ENCODE assay signal across 9 cellular contexts in genomic region chr19:38281820-38282566, GRCh38. TPM values are rescaled to one million over a fixed set of nuclear protein-coding genes. Genes with fewer than 3 reads are reported as not detected.
DNase-seq lines count a peak whose midpoint lies in the region; ATAC-seq, FAIRE-seq and TF ChIP-seq lines count a peak whose summit lies in the region.
"Had no signal": no experiment of that assay in that cellular context is flagged by ENCODE, and none has a peak within 500 bp of the region (broad histone marks: within the 10 kb centered on the region; RNA-seq: fewer than 3 reads in every experiment).

No MANE protein-coding gene starts in this region.

- no peak overlapping the region for H3K27ac ChIP-seq in CD4-positive, CD25-positive, alpha-beta regulatory T cell (ENCODE audit: insufficient read depth, low read length, poor library complexity, severe bottlenecking)
- no peak overlapping the region for H3K27ac ChIP-seq in H1 (ENCODE audit: low read depth, low read length)
- H3K27ac ChIP-seq: epithelial cell of prostate, tibial nerve had no signal

- no peak overlapping the region for H3K4me3 Mint-ChIP-seq in CD4-positive, CD25-positive, alpha-beta regulatory T cell

- H3K36me3 Mint-ChIP-seq in CD4-positive, CD25-positive, alpha-beta regulatory T cell: peaks cover 11% of the 10 kb centered on the region

- peaks cover 8% of the 10 kb centered on the region for H3K4me1 ChIP-seq in CD4-positive, CD25-positive, alpha-beta regulatory T cell (ENCODE audit: control insufficient read depth, insufficient read depth, low read length, poor library complexity, severe bottlenecking)
- H3K4me1 ChIP-seq in H1 (replicated peaks in 1 of 4; ENCODE audit: control insufficient read depth in 3 of 4, insufficient read depth in 4 of 4, low read length in 3 of 4): no peaks in the 10 kb centered on the region; a peak in 1 of 7 replicates

- no peak overlapping the region for H2AK5ac ChIP-seq in H1 (ENCODE audit: low read depth, low read length)

- H3K23ac ChIP-seq in H1 (ENCODE audit: insufficient read length): no peak overlapping the region

- no peak overlapping the region for H3K4me3 ChIP-seq in CD4-positive, CD25-positive, alpha-beta regulatory T cell (ENCODE audit: low read depth, low read length)
- no peak overlapping the region for H3K4me3 ChIP-seq in H1 (ENCODE audit: extremely low read depth in 1 of 4, insufficient read depth in 2 of 4, low read depth in 3 of 4, low read length in 4 of 4)
- H3K4me3 ChIP-seq: tibial nerve had no signal

- H4K8ac ChIP-seq in H1 (ENCODE audit: extremely low read depth, insufficient read depth, low read length): no peak overlapping the region

- H3K14ac ChIP-seq in H1 (ENCODE audit: insufficient read length): no peak overlapping the region

- H3K56ac ChIP-seq in H1 (replicated peaks; ENCODE audit: insufficient read length, low read depth, low read length): peak overlapping the region; percentile 22

- H2AFZ ChIP-seq in H1 (ENCODE audit: low read length): no peak overlapping the region

- no peaks in the 10 kb centered on the region for H3K9me3 ChIP-seq in CD4-positive, CD25-positive, alpha-beta regulatory T cell (ENCODE audit: control insufficient read depth in 2 of 2, low read length in 2 of 2)
- no peaks in the 10 kb centered on the region for H3K9me3 ChIP-seq in H1 (ENCODE audit: insufficient read depth in 2 of 2, low read depth in 1 of 2, low read length in 1 of 2)
- H3K9me3 ChIP-seq: tibial nerve had no signal

- H4K91ac ChIP-seq in H1 (replicated peaks; ENCODE audit: insufficient read length, low read length): no peak overlapping the region

- intact Hi-C loops in sciatic nerve (cut with DNase I): no loop called here

- H3K27me3 ChIP-seq in CD4-positive, CD25-positive, alpha-beta regulatory T cell (ENCODE audit: control insufficient read depth, insufficient read depth, low read length): no peaks in the 10 kb centered on the region
- no peaks in the 10 kb centered on the region for H3K27me3 ChIP-seq in H1 (replicated peaks in 1 of 4; ENCODE audit: control insufficient read depth in 3 of 4, extremely low read depth in 1 of 4, insufficient read depth in 3 of 4, low read length in 3 of 4)
- H3K27me3 ChIP-seq: tibial nerve had no signal

- no peaks in the 10 kb centered on the region for H3K9me3 Mint-ChIP-seq in CD4-positive, CD25-positive, alpha-beta regulatory T cell

- no peak overlapping the region for H3K4ac ChIP-seq in H1 (replicated peaks; ENCODE audit: insufficient read length, low read depth, low read length)

- no peak for TF ChIP-seq RAD21 in H1 (IDR thresholded peaks at IDR 0.05 in 1 of 2, conservative IDR thresholded peaks at IDR 0.05 in 1 of 2; ENCODE audit: low read depth in 2 of 2, low read length in 2 of 2)

- H2BK120ac ChIP-seq in H1 (replicated peaks; ENCODE audit: low read depth, low read length): no peak overlapping the region

- peaks cover 22 to 33% of the 10 kb centered on the region in 2 experiments for H4K20me1 ChIP-seq in H1 (replicated peaks in 1 of 2; ENCODE audit: control insufficient read depth in 1 of 2, insufficient read depth in 2 of 2, low read length in 2 of 2)

- TF ChIP-seq EP300 in H1 (IDR thresholded peaks at IDR 0.05; ENCODE audit: borderline replicate concordance in 1 of 2, low read depth in 2 of 2, low read length in 2 of 2): no peak

- no peak for TF ChIP-seq POLR2A in H1 (IDR thresholded peaks at IDR 0.05; ENCODE audit: control extremely low read depth in 1 of 2, low read depth in 2 of 2, low read length in 2 of 2)

- no peak for TF ChIP-seq CTCF in H1 (IDR thresholded peaks at IDR 0.05; ENCODE audit: control extremely low read depth in 1 of 3, insufficient read depth in 1 of 3, low read depth in 1 of 3, low read length in 3 of 3)

- no peak for FAIRE-seq in H1 (lab: Jason Lieb, UNC)

- no peak overlapping the region; a peak in 1 of 7 replicates for H3K9ac ChIP-seq in H1 (replicated peaks in 1 of 4; ENCODE audit: extremely low read depth in 1 of 4, low read depth in 3 of 4, low read length in 3 of 4)

- no peak overlapping the region for H4K5ac ChIP-seq in H1 (ENCODE audit: insufficient read length, low read depth, low read length)

- no peak for ATAC-seq in CD4-positive, CD25-positive, alpha-beta regulatory T cell (ENCODE audit: low read depth in 2 of 2)
- no peak for ATAC-seq in sciatic nerve

- H3K79me2 ChIP-seq in H1 (ENCODE audit: control insufficient read depth in 1 of 2, insufficient read depth in 2 of 2, low read length in 2 of 2): peaks cover 8 to 59% of the 10 kb centered on the region in 2 experiments

- H3K23me2 ChIP-seq in H1 (ENCODE audit: low read depth, low read length): no peaks in the 10 kb centered on the region

- peak overlapping the region; percentile 36 to 42 (median 40) for H3K27ac Mint-ChIP-seq in CD4-positive, CD25-positive, alpha-beta regulatory T cell

- H2BK12ac ChIP-seq in H1 (ENCODE audit: low read depth, low read length): no peak overlapping the region

- H2BK15ac ChIP-seq in H1 (ENCODE audit: low read length): no peak overlapping the region

- no peak overlapping the region for H3K4me2 ChIP-seq in H1 (ENCODE audit: insufficient read depth in 1 of 2, low read depth in 2 of 2, low read length in 2 of 2)

- peaks cover 25% of the 10 kb centered on the region for H3K79me1 ChIP-seq in H1 (ENCODE audit: low read depth, low read length)

- no peak for DNase-seq in CD4-positive, CD25-positive, alpha-beta regulatory T cell
- DNase-seq in NCI-H2029 (lab: John Stamatoyannopoulos, UW): peak; percentile 45
- no peak for DNase-seq in H1 (ENCODE audit: low read depth in 1 of 2, low spot score in 2 of 2)
- no peak for DNase-seq in LoVo (ENCODE audit: low spot score)
- no peak for DNase-seq in kidney glomerular epithelial cell (lab: John Stamatoyannopoulos, UW)
- DNase-seq in sciatic nerve (ENCODE audit: low spot score): no peak
- DNase-seq: NCI-H1694 had no signal

- WGBS in H1 (ENCODE audit: extremely low coverage in 1 of 2, insufficient coverage in 1 of 2, insufficient read length in 1 of 2, insufficient replicate concordance in 2 of 2, low coverage in 1 of 2, low lambda C conversion rate in 2 of 2, missing lambda C conversion rate in 1 of 2), 2 experiments: 81% methylated on average over 7 of the region's 7 CpGs; no CpG with 5 or more reads in 1 of the 2 experiments

- H3K18ac ChIP-seq in H1 (ENCODE audit: extremely low read depth, low read length): no peak overlapping the region

- CTCF ChIA-PET in H1 (lab: Charles Lee; ENCODE audit: partially characterized antibody): interaction anchor here (0.6 to 1.2 kb wide), 3 partner anchors 12 to 55 kb away, joined by 3 to 5 read pairs (median 5); no protein-coding TSS in a partner anchor

- H3K27me3 Mint-ChIP-seq in CD4-positive, CD25-positive, alpha-beta regulatory T cell: no peaks in the 10 kb centered on the region

- H3K36me3 ChIP-seq in CD4-positive, CD25-positive, alpha-beta regulatory T cell (ENCODE audit: control insufficient read depth, insufficient read depth, low read length): no peaks in the 10 kb centered on the region
- peaks cover 2 to 23% (median 7%) of the 10 kb centered on the region in 4 experiments; a peak in 7 of 8 replicates for H3K36me3 ChIP-seq in H1 (ENCODE audit: control insufficient read depth in 2 of 4, insufficient read depth in 4 of 4, low read length in 3 of 4)
- H3K36me3 ChIP-seq: tibial nerve had no signal

- H2BK5ac ChIP-seq in H1 (ENCODE audit: low read depth, low read length): peak overlapping the region; percentile 71

- H2BK20ac ChIP-seq in H1 (ENCODE audit: low read length): no peak overlapping the region

- H3K4me1 Mint-ChIP-seq in CD4-positive, CD25-positive, alpha-beta regulatory T cell: peaks cover 0 to 12% (median 3%) of the 10 kb centered on the region in 4 donors

- POLR2A ChIA-PET in H1 (lab: Charles Lee; ENCODE audit: partially characterized antibody): interaction anchor here (1.0 to 1.5 kb wide), 4 partner anchors 13 to 24 kb away, joined by 3 to 9 read pairs (median 3); partner anchors contain the start of gene SPINT2

RNA-seq across cellular contexts. Expression of gene SPINT2, which starts 17.6 kb away (rescaled TPM):
- 15.6 TPM for total RNA-seq in CD4-positive, CD25-positive, alpha-beta regulatory T cell
- 10 to 100 TPM; 36.0 to 70.4 (median 53.5) TPM for polyA plus RNA-seq in CD4-positive, CD25-positive, alpha-beta regulatory T cell
- 296 and 303 TPM in 2 replicates for total RNA-seq in H1 (2021; fragmentation: NEBNext Ultra II Directional; extraction: Animal tissue kit (Norgen Biotek cat#: 25700))
- polyA plus RNA-seq in H1 (2011; rRNA removed): 294 and 376 TPM in 2 replicates
- polyA plus RNA-seq in H1 (2011; cell fraction: cytosol; rRNA removed): 293 TPM
- polyA plus RNA-seq in H1 (2011; cell fraction: nucleus; rRNA removed): 296 TPM
- polyA plus RNA-seq in H1 (2012, experiment 1 of 2): 239 to 303 TPM (median 281 TPM) in 4 replicates
- polyA plus RNA-seq in H1 (2012, experiment 2 of 2): 299 TPM
- 265 TPM for polyA plus RNA-seq in H1 (2013, experiment 1 of 2)
- 292 TPM for polyA plus RNA-seq in H1 (2013, experiment 2 of 2)
- polyA minus RNA-seq in H1 (2011; rRNA and poly(A)+ RNA removed): 139 and 147 TPM in 2 replicates
- polyA minus RNA-seq in H1 (2011; cell fraction: cytosol; rRNA and poly(A)+ RNA removed): 139 TPM
- polyA minus RNA-seq in H1 (2011; cell fraction: nucleus; rRNA and poly(A)+ RNA removed): 76.6 TPM
- total RNA-seq in sciatic nerve: 27.7 TPM

RNA-seq across cellular contexts. Expression of gene C19orf33, which starts 22.1 kb away (rescaled TPM):
- total RNA-seq in CD4-positive, CD25-positive, alpha-beta regulatory T cell: not detected
- polyA plus RNA-seq in CD4-positive, CD25-positive, alpha-beta regulatory T cell: not detected
- total RNA-seq in H1 (2021; fragmentation: NEBNext Ultra II Directional; extraction: Animal tissue kit (Norgen Biotek cat#: 25700)): 4.4 and 6.0 TPM in 2 replicates
- polyA plus RNA-seq in H1 (2011; rRNA removed): 36.0 and 44.3 TPM in 2 replicates
- polyA plus RNA-seq in H1 (2011; cell fraction: cytosol; rRNA removed): 32.9 TPM
- polyA plus RNA-seq in H1 (2011; cell fraction: nucleus; rRNA removed): 24.1 TPM
- polyA plus RNA-seq in H1 (2012, experiment 1 of 2): 11.6 to 31.5 TPM (median 25.3 TPM) in 4 replicates
- polyA plus RNA-seq in H1 (2012, experiment 2 of 2): 16.5 TPM
- polyA plus RNA-seq in H1 (2013, experiment 1 of 2): 14.7 TPM
- 15.8 TPM for polyA plus RNA-seq in H1 (2013, experiment 2 of 2)
- polyA minus RNA-seq in H1 (2011; rRNA and poly(A)+ RNA removed): 0.82 and 2.2 TPM in 2 replicates
- polyA minus RNA-seq in H1 (2011; cell fraction: cytosol; rRNA and poly(A)+ RNA removed): 4.8 TPM
- polyA minus RNA-seq in H1 (2011; cell fraction: nucleus; rRNA and poly(A)+ RNA removed): 7.6 TPM
- total RNA-seq in sciatic nerve: 25.8 TPM

RNA-seq across cellular contexts. Expression of gene PPP1R14A, which starts 25.8 kb away (rescaled TPM):
- 1.2 TPM for total RNA-seq in CD4-positive, CD25-positive, alpha-beta regulatory T cell
- not detected for polyA plus RNA-seq in CD4-positive, CD25-positive, alpha-beta regulatory T cell
- 21.8 and 26.3 TPM in 2 replicates for total RNA-seq in H1 (2021; fragmentation: NEBNext Ultra II Directional; extraction: Animal tissue kit (Norgen Biotek cat#: 25700))
- 13.6 and 20.7 TPM in 2 replicates for polyA plus RNA-seq in H1 (2011; rRNA removed)
- 22.7 TPM for polyA plus RNA-seq in H1 (2011; cell fraction: cytosol; rRNA removed)
- polyA plus RNA-seq in H1 (2011; cell fraction: nucleus; rRNA removed): 12.6 TPM
- polyA plus RNA-seq in H1 (2012, experiment 1 of 2): 8.5 to 22.2 TPM (median 17.5 TPM) in 4 replicates
- polyA plus RNA-seq in H1 (2012, experiment 2 of 2): 11.4 TPM
- 26.7 TPM for polyA plus RNA-seq in H1 (2013, experiment 1 of 2)
- 25.6 TPM for polyA plus RNA-seq in H1 (2013, experiment 2 of 2)
- 0.27 and 0.82 TPM in 2 replicates for polyA minus RNA-seq in H1 (2011; rRNA and poly(A)+ RNA removed)
- polyA minus RNA-seq in H1 (2011; cell fraction: cytosol; rRNA and poly(A)+ RNA removed): 8.8 TPM
- 5.5 TPM for polyA minus RNA-seq in H1 (2011; cell fraction: nucleus; rRNA and poly(A)+ RNA removed)
- total RNA-seq in sciatic nerve: 27.5 TPM

RNA-seq across cellular contexts. Expression of gene YIF1B, which starts 33.8 kb away (rescaled TPM):
- total RNA-seq in CD4-positive, CD25-positive, alpha-beta regulatory T cell: 22.9 TPM
- polyA plus RNA-seq in CD4-positive, CD25-positive, alpha-beta regulatory T cell: 10 to 100 TPM; 34.4 to 47.7 (median 36.8) TPM
- total RNA-seq in H1 (2021; fragmentation: NEBNext Ultra II Directional; extraction: Animal tissue kit (Norgen Biotek cat#: 25700)): 89.6 and 94.3 TPM in 2 replicates
- 305 and 441 TPM in 2 replicates for polyA plus RNA-seq in H1 (2011; rRNA removed)
- 247 TPM for polyA plus RNA-seq in H1 (2011; cell fraction: cytosol; rRNA removed)
- polyA plus RNA-seq in H1 (2011; cell fraction: nucleus; rRNA removed): 210 TPM
- 79.2 to 125 TPM (median 115 TPM) in 4 replicates for polyA plus RNA-seq in H1 (2012, experiment 1 of 2)
- 162 TPM for polyA plus RNA-seq in H1 (2012, experiment 2 of 2)
- polyA plus RNA-seq in H1 (2013, experiment 1 of 2): 131 TPM
- 143 TPM for polyA plus RNA-seq in H1 (2013, experiment 2 of 2)
- 72.3 and 89.1 TPM in 2 replicates for polyA minus RNA-seq in H1 (2011; rRNA and poly(A)+ RNA removed)
- polyA minus RNA-seq in H1 (2011; cell fraction: cytosol; rRNA and poly(A)+ RNA removed): 69.9 TPM
- 41.8 TPM for polyA minus RNA-seq in H1 (2011; cell fraction: nucleus; rRNA and poly(A)+ RNA removed)
- total RNA-seq in sciatic nerve: 25.1 TPM

RNA-seq across cellular contexts. Expression of gene KCNK6, which starts 37.7 kb away (rescaled TPM):
- 8.7 TPM for total RNA-seq in CD4-positive, CD25-positive, alpha-beta regulatory T cell
- 1 to 10 TPM; 2.6 to 4.6 (median 2.7) TPM for polyA plus RNA-seq in CD4-positive, CD25-positive, alpha-beta regulatory T cell
- 13.3 and 14.1 TPM in 2 replicates for total RNA-seq in H1 (2021; fragmentation: NEBNext Ultra II Directional; extraction: Animal tissue kit (Norgen Biotek cat#: 25700))
- polyA plus RNA-seq in H1 (2011; rRNA removed): 10.6 TPM in 2 replicates
- polyA plus RNA-seq in H1 (2011; cell fraction: cytosol; rRNA removed): 10.2 TPM
- 16.6 TPM for polyA plus RNA-seq in H1 (2011; cell fraction: nucleus; rRNA removed)
- 12.4 to 15.5 TPM (median 13.6 TPM) in 4 replicates for polyA plus RNA-seq in H1 (2012, experiment 1 of 2)
- polyA plus RNA-seq in H1 (2012, experiment 2 of 2): 6.3 TPM
- 17.4 TPM for polyA plus RNA-seq in H1 (2013, experiment 1 of 2)
- polyA plus RNA-seq in H1 (2013, experiment 2 of 2): 18.2 TPM
- 7.4 and 8.1 TPM in 2 replicates for polyA minus RNA-seq in H1 (2011; rRNA and poly(A)+ RNA removed)
- polyA minus RNA-seq in H1 (2011; cell fraction: cytosol; rRNA and poly(A)+ RNA removed): 6.5 TPM
- 11.0 TPM for polyA minus RNA-seq in H1 (2011; cell fraction: nucleus; rRNA and poly(A)+ RNA removed)
- 4.1 TPM for total RNA-seq in sciatic nerve

Comparison
In these comparisons a context has a peak if more than half of its experiments do, and no peak if none do; other contexts are left out.
1. RNA of gene SPINT2, which starts 17.6 kb away (total RNA-seq): 296 to 303 TPM in H1; 27.7 TPM in sciatic nerve (single experiment) and 15.6 TPM in CD4-positive, CD25-positive, alpha-beta regulatory T cell (single experiment); every median in the first group is over 10 times any median in the second.
2. RNA of gene PPP1R14A, which starts 25.8 kb away (total RNA-seq): 27.5 TPM in sciatic nerve (single experiment) and 21.8 to 26.3 TPM in H1; 1.2 TPM in CD4-positive, CD25-positive, alpha-beta regulatory T cell (single experiment); every median in the first group is over 10 times any median in the second.